27 cellular contexts compared by ENCODE assay signal in the genomic region with DNA sequence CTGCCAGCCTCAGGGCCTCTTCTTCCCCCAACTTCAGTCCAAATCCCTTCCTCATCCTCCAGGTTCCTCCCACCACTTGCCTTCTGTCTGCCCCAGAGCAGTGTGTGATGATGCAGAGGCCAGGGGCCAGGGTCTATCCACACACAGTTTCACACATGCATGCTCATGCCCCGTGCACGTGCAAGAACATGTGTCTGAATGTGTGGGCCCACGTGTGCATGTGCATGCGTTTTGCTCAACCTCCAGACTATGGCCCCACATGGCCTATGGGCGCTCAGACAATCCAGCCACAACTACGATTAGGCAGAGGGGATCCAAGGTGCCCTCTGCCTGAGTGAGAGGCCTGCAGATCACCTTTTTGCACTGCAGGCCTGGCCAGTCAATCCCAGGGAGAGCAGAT. TPM values are rescaled to one million over a fixed set of nuclear protein-coding genes. Genes with fewer than 3 reads are reported as not detected.
A peak's percentile ranks its signal among the peaks of the same experiment; 100 is the strongest.
DNase-seq lines count a peak whose midpoint lies in the region; ATAC-seq, FAIRE-seq and TF ChIP-seq lines count a peak whose summit lies in the region.
"Had no signal": no experiment of that assay in that cellular context is flagged by ENCODE, and none has a peak within 500 bp of the region (broad histone marks: within the 10 kb centered on the region; RNA-seq: fewer than 3 reads in every experiment).

No MANE protein-coding gene starts in this region.

- H3K27ac ChIP-seq in HEK293 (ENCODE audit: extremely low read depth, low read depth, low read length) (no peak overlapping the region), HepG2 (ENCODE audit: extremely low read length, insufficient read depth, low read length) (no peak overlapping the region), smooth muscle cell (ENCODE audit: low read depth) (no peak overlapping the region)
- H3K27ac ChIP-seq: 22Rv1, A549 had no signal

- TF ChIP-seq RAD21 in HepG2 (CRISPR knock-in tag; IDR thresholded peaks at IDR 0.05): no peak

- peak; percentile 24 for ATAC-seq in activated naive CD8-positive, alpha-beta T cell treated with anti-CD3 and anti-CD28 coated beads, Interleukin-2, amount 50 U/mL, for 24 hours
- no peak for ATAC-seq in HepG2
- ATAC-seq: A549, GM12878 had no signal

- H3K4me1 ChIP-seq in HEK293 (ENCODE audit: control insufficient read depth, insufficient read depth, low read length) (peaks cover 2% of the 10 kb centered on the region; the same call in 1 of the 2 replicates), HepG2 (ENCODE audit: insufficient read depth, low read length) (no peaks in the 10 kb centered on the region), smooth muscle cell (ENCODE audit: low read depth) (no peaks in the 10 kb centered on the region)
- H3K4me1 ChIP-seq: A549, BE2C, HAP-1 had no signal

- H3K27me3 ChIP-seq in HepG2 (ENCODE audit: control insufficient read depth in 1 of 2, insufficient read depth in 2 of 2, low read length in 2 of 2): peaks cover 10 to 23% of the 10 kb centered on the region in 2 experiments; a peak in 3 of 5 replicates
- peaks cover 8% of the 10 kb centered on the region for H3K27me3 ChIP-seq in smooth muscle cell (ENCODE audit: low read depth)
- H3K27me3 ChIP-seq: BE2C; BLaER1 treated with 17β-estradiol and CSF1 and Interleukin-3, amounts not matched to agents 10 nM and 100 nM had no signal

- no peaks in the 10 kb centered on the region for H3K79me2 ChIP-seq in HepG2 (ENCODE audit: insufficient read depth, low read length)
- H3K79me2 ChIP-seq in smooth muscle cell (ENCODE audit: low read depth): no peaks in the 10 kb centered on the region

- H3K9me3 ChIP-seq in HEK293 (ENCODE audit: control insufficient read depth, insufficient read depth, low read depth, low read length) (no peaks in the 10 kb centered on the region), HepG2 (ENCODE audit: low read length) (no peaks in the 10 kb centered on the region), smooth muscle cell (replicated peaks; ENCODE audit: low read depth) (no peaks in the 10 kb centered on the region)
- H3K9me3 ChIP-seq: A549; BE2C; BLaER1 treated with 17β-estradiol and CSF1 and Interleukin-3, amounts not matched to agents 10 nM and 100 nM; HAP-1 had no signal

- in situ Hi-C loops in HepG2 (cut with HindIII; ENCODE audit: extremely low pct_ligation_motif_present, low pct_unique_long_range_greater_than_20kb) (no loop called here), GM13976 (cut with MboI; ENCODE audit: low sequenced_read_pairs, unreplicated experiment) (no loop called here)

- BruUV-seq in HepG2 (replicated peaks; lab: Mats Ljungman, UMichigan): no TSS peak

- WGBS in HepG2 (ENCODE audit: low lambda C conversion rate): 0% methylated on average over 6 of the region's 6 CpGs
- 77% methylated on average over 6 of the region's 6 CpGs for WGBS in smooth muscle cell (ENCODE audit: low lambda C conversion rate)

- FAIRE-seq in HepG2 (lab: Jason Lieb, UNC): no peak
- FAIRE-seq: A549, D721Med, GM12878, GM18507, H54 had no signal

- TF ChIP-seq EP300 in HepG2 (IDR thresholded peaks at IDR 0.05; ENCODE audit: low read depth in 2 of 2, low read length in 2 of 2) (no peak), HepG2 (CRISPR knock-in tag; IDR thresholded peaks at IDR 0.05; ENCODE audit: borderline replicate concordance) (no peak)

- H3K4me3 ChIP-seq in HEK293 (ENCODE audit: low read depth, low read length) (no peak overlapping the region), HepG2 (replicated peaks in 1 of 3; ENCODE audit: insufficient read depth in 1 of 3, low read depth in 2 of 3, low read length in 3 of 3) (no peak overlapping the region), smooth muscle cell (no peak overlapping the region)
- H3K4me3 ChIP-seq: A549; BLaER1 treated with 17β-estradiol and CSF1 and Interleukin-3, amounts not matched to agents 10 nM and 100 nM; GM12878; HAP-1 had no signal

- no peak overlapping the region for H3K4me3 Mint-ChIP-seq in activated naive CD8-positive, alpha-beta T cell treated with anti-CD3 and anti-CD28 coated beads, Interleukin-2, amount 50 U/mL, for 24 hours
- H3K4me3 Mint-ChIP-seq in neural crest cell: no peak overlapping the region
- H3K4me3 Mint-ChIP-seq: CD4-positive, alpha-beta T cell; CD8-positive, alpha-beta memory T cell had no signal

- no peak for DNase-seq in activated naive CD8-positive, alpha-beta T cell treated with anti-CD3 and anti-CD28 coated beads, Interleukin-2, amount 50 U/mL, for 24 hours
- DNase-seq in HepG2 (ENCODE audit: low spot score): no peak
- DNase-seq in neural crest cell (ENCODE audit: low read depth, low spot score): no peak
- DNase-seq in smooth muscle cell (lab: John Stamatoyannopoulos, UW; ENCODE audit: unreplicated experiment): no peak
- DNase-seq in A172 (ENCODE audit: low spot score): no peak
- no peak for DNase-seq in GM13976 (ENCODE audit: low spot score)
- DNase-seq in glomerular visceral epithelial cell (ENCODE audit: extremely low spot score): no peak
- DNase-seq: ACHN; AML-193; BE2C; CD4-positive, alpha-beta T cell; CD8-positive, alpha-beta memory T cell; DMS 273 treated with DMSO at 0.1 percent for 48 hours; DMS79; EL; GDM1; GOT3 had no signal

- no peak overlapping the region for H3K27ac Mint-ChIP-seq in activated naive CD8-positive, alpha-beta T cell treated with anti-CD3 and anti-CD28 coated beads, Interleukin-2, amount 50 U/mL, for 24 hours
- peak overlapping the region; percentile 67 for H3K27ac Mint-ChIP-seq in neural crest cell (ENCODE audit: unreplicated experiment)
- H3K27ac Mint-ChIP-seq: CD14-positive monocyte; CD4-positive, alpha-beta T cell had no signal

- no peak overlapping the region for H2AFZ ChIP-seq in HepG2 (ENCODE audit: low read length)
- no peak overlapping the region for H2AFZ ChIP-seq in smooth muscle cell (ENCODE audit: low read depth)

- no peaks in the 10 kb centered on the region for H4K20me1 ChIP-seq in HepG2 (ENCODE audit: insufficient read depth, low read length)
- no peaks in the 10 kb centered on the region for H4K20me1 ChIP-seq in smooth muscle cell (ENCODE audit: low read depth)

- intact Hi-C loops in HepG2 (cut with micrococcal nuclease; ENCODE audit: unreplicated experiment): no loop called here

- H3K27me3 Mint-ChIP-seq in activated naive CD8-positive, alpha-beta T cell treated with anti-CD3 and anti-CD28 coated beads, Interleukin-2, amount 50 U/mL, for 24 hours: no peaks in the 10 kb centered on the region
- peaks cover 38% of the 10 kb centered on the region for H3K27me3 Mint-ChIP-seq in neural crest cell (ENCODE audit: low read depth)

- no peaks in the 10 kb centered on the region for H3K4me1 Mint-ChIP-seq in activated naive CD8-positive, alpha-beta T cell treated with anti-CD3 and anti-CD28 coated beads, Interleukin-2, amount 50 U/mL, for 24 hours
- no peaks in the 10 kb centered on the region for H3K4me1 Mint-ChIP-seq in neural crest cell
- H3K4me1 Mint-ChIP-seq: CD14-positive monocyte; CD8-positive, alpha-beta memory T cell had no signal

- TF ChIP-seq POLR2A in HepG2 (IDR thresholded peaks at IDR 0.05; ENCODE audit: insufficient read depth in 1 of 2, low read depth in 2 of 2, low read length in 2 of 2): no peak

- H3K9me3 Mint-ChIP-seq in activated naive CD8-positive, alpha-beta T cell treated with anti-CD3 and anti-CD28 coated beads, Interleukin-2, amount 50 U/mL, for 24 hours: no peaks in the 10 kb centered on the region
- no peaks in the 10 kb centered on the region for H3K9me3 Mint-ChIP-seq in neural crest cell
- H3K9me3 Mint-ChIP-seq: CD4-positive, alpha-beta T cell had no signal

- H3K9ac ChIP-seq in HepG2 (ENCODE audit: insufficient read depth, low read depth, low read length): no peak overlapping the region
- no peak overlapping the region for H3K9ac ChIP-seq in smooth muscle cell (ENCODE audit: low read depth)
- H3K9ac ChIP-seq: BLaER1 treated with 17β-estradiol and CSF1 and Interleukin-3, amounts not matched to agents 10 nM and 100 nM had no signal

- H3F3A ChIP-seq in smooth muscle cell (ENCODE audit: low read depth): no peaks in the 10 kb centered on the region

- POLR2A ChIA-PET in HEK293 (lab: Yijun Ruan, JAX): no interaction called here
- POLR2A ChIA-PET in HepG2 (lab: Yijun Ruan, JAX): no interaction called here

- TF ChIP-seq CTCF in HEK293 (tag by site-specific recombination; IDR thresholded peaks at IDR 0.05) (no peak), HepG2 (CRISPR knock-in tag; IDR thresholded peaks at IDR 0.05) (no peak), neural crest cell (conservative IDR thresholded peaks at IDR 0.05) (no peak), smooth muscle cell (IDR thresholded peaks at IDR 0.05; ENCODE audit: borderline replicate concordance, insufficient read depth, poor library complexity, severe bottlenecking) (no peak), GM13976 (IDR thresholded peaks at IDR 0.05; ENCODE audit: borderline replicate concordance, control extremely low read depth, extremely low read depth, insufficient read depth, missing control alignments) (no peak)

- CTCF ChIA-PET in HEK293 (lab: Yijun Ruan, JAX): interaction anchor here (1.5 kb wide), 1 partner anchor 9 kb away, joined by 3 read pairs; no protein-coding TSS in a partner anchor
- CTCF ChIA-PET in HepG2 (lab: Yijun Ruan, JAX; ENCODE audit: low intra/inter-chr PET ratio, low total read pairs): no interaction called here

- H3K36me3 Mint-ChIP-seq in activated naive CD8-positive, alpha-beta T cell treated with anti-CD3 and anti-CD28 coated beads, Interleukin-2, amount 50 U/mL, for 24 hours (ENCODE audit: low read depth): no peaks in the 10 kb centered on the region
- H3K36me3 Mint-ChIP-seq in neural crest cell (ENCODE audit: low read depth): no peaks in the 10 kb centered on the region
- H3K36me3 Mint-ChIP-seq: CD14-positive monocyte; CD8-positive, alpha-beta memory T cell had no signal

- H3K36me3 ChIP-seq in HEK293 (ENCODE audit: control insufficient read depth in 2 of 2, insufficient read depth in 1 of 2, low read length in 2 of 2) (no peaks in the 10 kb centered on the region), HepG2 (replicated peaks in 1 of 2; ENCODE audit: control insufficient read depth in 1 of 2, insufficient read depth in 2 of 2, low read length in 2 of 2) (no peaks in the 10 kb centered on the region), smooth muscle cell (ENCODE audit: low read depth) (no peaks in the 10 kb centered on the region)
- H3K36me3 ChIP-seq: BE2C; BLaER1 treated with 17β-estradiol and CSF1 and Interleukin-3, amounts not matched to agents 10 nM and 100 nM; HAP-1 had no signal

- H3K4me2 ChIP-seq in HepG2 (ENCODE audit: low read depth, low read length): no peak overlapping the region
- H3K4me2 ChIP-seq in smooth muscle cell: no peak overlapping the region
- H3K4me2 ChIP-seq: A549 had no signal

RNA-seq across cellular contexts. Expression of a gene that starts 32.3 kb away (rescaled TPM):
- total RNA-seq in HepG2 (2016; rRNA removed; fragmentation: Illumina TruSeq; extraction: Trizol) (not detected in 2 replicates), neural crest cell (0.42 and 0.45 TPM in 2 replicates), smooth muscle cell (0.40 TPM in 2 replicates)
- total RNA-seq in HepG2 (2016; cell fraction: cytosol; rRNA removed; fragmentation: Illumina TruSeq; extraction: Trizol; ENCODE audit: low read depth): not detected in 2 replicates
- total RNA-seq in HepG2 (2016; cell fraction: insoluble cytoplasmic fraction; rRNA removed; fragmentation: Illumina TruSeq; extraction: Trizol): not detected in 2 replicates
- total RNA-seq in HepG2 (2016; cell fraction: membrane; rRNA removed; fragmentation: Illumina TruSeq; extraction: Trizol): not detected in 2 replicates
- total RNA-seq in HepG2 (2016; cell fraction: nucleus; rRNA removed; fragmentation: Illumina TruSeq; extraction: Trizol): not detected in 2 replicates
- polyA plus RNA-seq in HepG2 (2011; rRNA removed) (0.04 TPM in 1 of 2 replicates, not detected in the other), smooth muscle cell (0.26 TPM in 1 of 2 replicates, not detected in the other)
- polyA plus RNA-seq in HepG2 (2011; cell fraction: cytosol; rRNA removed): not detected in 2 replicates
- 0.03 and 0.05 TPM in 2 replicates for polyA plus RNA-seq in HepG2 (2011; cell fraction: nucleus; rRNA removed)
- polyA plus RNA-seq in HepG2 (2012): 0.07 TPM in 1 of 2 replicates, not detected in the other
- not detected in 2 replicates for polyA plus RNA-seq in HepG2 (2016; cell fraction: cytosol; fragmentation: Illumina TruSeq; extraction: Trizol; ENCODE audit: low read depth)
- polyA plus RNA-seq in HepG2 (2016; cell fraction: insoluble cytoplasmic fraction; fragmentation: Illumina TruSeq; extraction: Trizol; ENCODE audit: low read depth): not detected in 2 replicates
- not detected in 2 replicates for polyA plus RNA-seq in HepG2 (2016; cell fraction: membrane; fragmentation: Illumina TruSeq; extraction: Trizol; ENCODE audit: low read depth)
- polyA plus RNA-seq in HepG2 (2016; cell fraction: nucleus; fragmentation: Illumina TruSeq; extraction: Trizol; ENCODE audit: insufficient read depth, low read depth): not detected in 2 replicates
- polyA minus RNA-seq in HepG2 (2011; rRNA and poly(A)+ RNA removed; ENCODE audit: low replicate concordance): not detected in 2 replicates
- polyA minus RNA-seq in HepG2 (2011; cell fraction: cytosol; rRNA and poly(A)+ RNA removed): not detected in 2 replicates
- not detected in 2 replicates for polyA minus RNA-seq in HepG2 (2011; cell fraction: nucleus; rRNA and poly(A)+ RNA removed)
- total RNA-seq in A172 (2014; rRNA removed; shearing (Covaris generic)): not detected in 2 replicates
- total RNA-seq: CD4-positive, alpha-beta T cell; CD8-positive, alpha-beta memory T cell; GM12878 had no signal
- polyA plus RNA-seq: A549; CD14-positive monocyte; CD8-positive, alpha-beta memory T cell; GM12878 had no signal
